Comparison of ENCODE assay signal across 14 cellular contexts in genomic region chr10:62582098-62582705, GRCh38.
A peak's percentile ranks its signal among the peaks of the same experiment; 100 is the strongest.
DNase-seq lines count a peak whose midpoint lies in the region; ATAC-seq and TF ChIP-seq lines count a peak whose summit lies in the region.
"Had no signal": no experiment of that assay in that cellular context is flagged by ENCODE, and none has a peak within 500 bp of the region (broad histone marks: within the 10 kb centered on the region; RNA-seq: fewer than 3 reads in every experiment).

No MANE protein-coding gene starts in this region.

- DNase-seq in right atrium auricular region (ENCODE audit: low spot score) (no peak), left ventricle myocardium superior (no peak), choroid plexus epithelial cell (ENCODE audit: low read depth) (peak; percentile 66), myocyte (ENCODE audit: low read depth) (peak; percentile 36), inferior parietal cortex (ENCODE audit: extremely low spot score) (no peak), H9 (no peak)
- no peak for DNase-seq in activated CD4-positive, alpha-beta T cell treated with anti-CD3 and anti-CD28 coated beads for 36 hours
- DNase-seq: activated CD4-positive, alpha-beta T cell treated with anti-CD3 and anti-CD28 coated beads for 48 hours; NCI-H187 had no signal

- H3K27me3 ChIP-seq in right atrium auricular region (no peaks in the 10 kb centered on the region), H9 (ENCODE audit: insufficient read depth, low read length) (no peaks in the 10 kb centered on the region)

- H3K27ac Mint-ChIP-seq in H9: no peak overlapping the region
- H3K27ac Mint-ChIP-seq in activated CD4-positive, alpha-beta T cell treated with anti-CD3 and anti-CD28 coated beads for 36 hours: no peak overlapping the region

- H2BK12ac ChIP-seq in H9 (ENCODE audit: insufficient read length, low read depth, low read length): no peak overlapping the region

- no peak overlapping the region for H3K9ac ChIP-seq in H9 (ENCODE audit: extremely low read depth, insufficient read length, low read length)

- no peak overlapping the region for H3K4ac ChIP-seq in H9 (ENCODE audit: low read depth, low read length)

- no peak overlapping the region for H2AK5ac ChIP-seq in H9 (ENCODE audit: insufficient read length, low read length)

- no peak overlapping the region for H2BK5ac ChIP-seq in H9 (ENCODE audit: insufficient read length, low read length)

- ATAC-seq in left ventricle myocardium superior (no peak), GM21717 (IDR thresholded peaks at IDR 0.05; ENCODE audit: unreplicated experiment) (no peak)
- ATAC-seq in activated CD4-positive, alpha-beta T cell treated with anti-CD3 and anti-CD28 coated beads for 36 hours: no peak
- ATAC-seq: K562 had no signal

- H3K4me3 ChIP-seq in right atrium auricular region: no peak overlapping the region
- H3K4me3 ChIP-seq in choroid plexus epithelial cell (ENCODE audit: low read depth, low read length): no peak overlapping the region
- H3K4me3 ChIP-seq: K562, SK-N-MC, thoracic aorta had no signal

- no peak overlapping the region for H4K8ac ChIP-seq in H9 (replicated peaks; ENCODE audit: insufficient read length, low read depth, low read length)

- intact Hi-C loops in left ventricle myocardium superior (cut with micrococcal nuclease): no loop called here
- intact Hi-C loops in activated CD4-positive, alpha-beta T cell treated with anti-CD3 and anti-CD28 coated beads for 36 hours (cut with DNase I, micrococcal nuclease): no loop called here

- no peak overlapping the region for H4K91ac ChIP-seq in H9 (ENCODE audit: insufficient read length, low read depth, low read length)

- no peak overlapping the region for H3K4me3 Mint-ChIP-seq in H9
- no peak overlapping the region for H3K4me3 Mint-ChIP-seq in activated CD4-positive, alpha-beta T cell treated with anti-CD3 and anti-CD28 coated beads for 36 hours
- H3K4me3 Mint-ChIP-seq: brain had no signal

- no peak overlapping the region for H3K18ac ChIP-seq in H9 (ENCODE audit: insufficient read length, low read depth, low read length)

- CTCF ChIA-PET in activated CD4-positive, alpha-beta T cell treated with anti-CD3 and anti-CD28 coated beads for 36 hours (lab: Charles Lee): interaction anchor here (0.6 to 0.7 kb wide), 2 partner anchors 16 to 1117 kb away, joined by 3 read pairs; no protein-coding TSS in a partner anchor

- H2AFZ ChIP-seq in H9 (ENCODE audit: low read length): no peak overlapping the region

- H3K23ac ChIP-seq in H9 (ENCODE audit: insufficient read length, low read depth, low read length): no peak overlapping the region

- H3K9me3 ChIP-seq in right atrium auricular region (no peaks in the 10 kb centered on the region), H9 (ENCODE audit: control insufficient read depth, low read depth, low read length) (no peaks in the 10 kb centered on the region)
- H3K9me3 ChIP-seq: thoracic aorta had no signal

- no peaks in the 10 kb centered on the region for H3K4me1 Mint-ChIP-seq in H9
- H3K4me1 Mint-ChIP-seq in activated CD4-positive, alpha-beta T cell treated with anti-CD3 and anti-CD28 coated beads for 36 hours: no peaks in the 10 kb centered on the region
- H3K4me1 Mint-ChIP-seq: brain had no signal

- no peak overlapping the region for H3K14ac ChIP-seq in H9 (ENCODE audit: insufficient read depth, low read length)

- H2BK20ac ChIP-seq in H9 (ENCODE audit: low read depth, low read length, poor library complexity, severe bottlenecking): no peak overlapping the region

- no CpG with 5 or more reads among the region's 4 CpGs for WGBS in H9 (ENCODE audit: extremely low coverage, insufficient read length, low lambda C conversion rate)

- no peak overlapping the region for H2BK15ac ChIP-seq in H9 (ENCODE audit: low read depth, low read length)

- no peak overlapping the region for H3T11ph ChIP-seq in H9 (ENCODE audit: low read length)

- H3K27ac ChIP-seq in right atrium auricular region (peak overlapping the region; percentile 53 to 68), H9 (ENCODE audit: insufficient read length, low read depth, low read length) (no peak overlapping the region)
- H3K27ac ChIP-seq: SK-N-MC, thoracic aorta had no signal

- POLR2A ChIA-PET in activated CD4-positive, alpha-beta T cell treated with anti-CD3 and anti-CD28 coated beads for 36 hours (lab: Charles Lee): no interaction called here

- H3K4me1 ChIP-seq in right atrium auricular region: peaks cover 0 to 34% of the 10 kb centered on the region in 2 donors
- H3K4me1 ChIP-seq in H9 (ENCODE audit: insufficient read depth, low read length): no peaks in the 10 kb centered on the region

- H3K27me3 Mint-ChIP-seq in H9 (ENCODE audit: low read depth): no peaks in the 10 kb centered on the region; the same call in 1 of the 2 replicates
- peaks cover 8% of the 10 kb centered on the region for H3K27me3 Mint-ChIP-seq in activated CD4-positive, alpha-beta T cell treated with anti-CD3 and anti-CD28 coated beads for 36 hours
- H3K27me3 Mint-ChIP-seq: brain had no signal

- H3K79me1 ChIP-seq in H9 (ENCODE audit: insufficient read depth, low read depth, low read length, poor library complexity, severe bottlenecking): no peaks in the 10 kb centered on the region

- no peak overlapping the region for H2BK120ac ChIP-seq in H9 (ENCODE audit: low read depth, low read length, poor library complexity, severe bottlenecking)

- H4K5ac ChIP-seq in H9 (ENCODE audit: insufficient read length, low read depth, low read length): no peak overlapping the region

- TF ChIP-seq CTCF in right atrium auricular region (IDR thresholded peaks at IDR 0.05) (no peak), choroid plexus epithelial cell (conservative IDR thresholded peaks at IDR 0.05; ENCODE audit: low read depth, low read length) (no peak), H9 (conservative IDR thresholded peaks at IDR 0.05) (no peak)

- no peak overlapping the region for H3K4me2 ChIP-seq in H9 (ENCODE audit: insufficient read depth, insufficient read length, low read length)

- H3K36me3 Mint-ChIP-seq in H9 (ENCODE audit: insufficient read depth in 1 of 3, low read depth in 3 of 3): no peaks in the 10 kb centered on the region
- H3K36me3 Mint-ChIP-seq in activated CD4-positive, alpha-beta T cell treated with anti-CD3 and anti-CD28 coated beads for 36 hours (ENCODE audit: low read depth): no peaks in the 10 kb centered on the region
- H3K36me3 Mint-ChIP-seq: brain had no signal

- H3K9me3 Mint-ChIP-seq in H9: no peaks in the 10 kb centered on the region
- no peaks in the 10 kb centered on the region for H3K9me3 Mint-ChIP-seq in activated CD4-positive, alpha-beta T cell treated with anti-CD3 and anti-CD28 coated beads for 36 hours (ENCODE audit: low read depth)

- H4K20me1 ChIP-seq in H9 (ENCODE audit: control insufficient read depth, insufficient read depth, insufficient read length): no peaks in the 10 kb centered on the region

- no peaks in the 10 kb centered on the region for H3K79me2 ChIP-seq in H9 (ENCODE audit: insufficient read depth, low read length)

- H3K23me2 ChIP-seq in H9 (ENCODE audit: insufficient read length, low read depth, low read length, poor library complexity, severe bottlenecking): no peaks in the 10 kb centered on the region

- H3K56ac ChIP-seq in H9 (ENCODE audit: insufficient read length, low read depth, low read length): no peak overlapping the region

- H3K36me3 ChIP-seq in right atrium auricular region: no peaks in the 10 kb centered on the region
- H3K36me3 ChIP-seq: thoracic aorta had no signal

Comparison
In these comparisons a context has a peak if more than half of its experiments do, and no peak if none do; other contexts are left out.
1. DNase-seq: peak in choroid plexus epithelial cell (single experiment) and myocyte (single experiment); none in right atrium auricular region (single experiment), left ventricle myocardium superior (single experiment), inferior parietal cortex (single experiment), H9 (single experiment) and activated CD4-positive, alpha-beta T cell treated with anti-CD3 and anti-CD28 coated beads for 36 hours (single experiment).